1 cellular context compared by ENCODE assay signal in genomic region chr2:235641333-235641732, GRCh38.
TF ChIP-seq lines count a peak whose summit lies in the region.

No MANE protein-coding gene starts in this region.

TF ChIP-seq in HepG2, 621 proteins besides CTCF, POLR2A, EP300 and RAD21:
- TF ChIP-seq HNF1A (IDR thresholded peaks at IDR 0.05; ENCODE audit: low read depth) (no peak), HNF1A (CRISPR knock-in tag; IDR thresholded peaks at IDR 0.05; ENCODE audit: borderline replicate concordance) (no peak), CEBPG (CRISPR knock-in tag; IDR thresholded peaks at IDR 0.05) (no peak), HINFP (CRISPR knock-in tag; IDR thresholded peaks at IDR 0.05; ENCODE audit: low read depth) (no peak)
